ENCODE assay signal across 26 cellular contexts in genomic region chr2:52017836-52018235, GRCh38.
A peak's percentile ranks its signal among the peaks of the same experiment; 100 is the strongest.
DNase-seq lines count a peak whose midpoint lies in the region; ATAC-seq, FAIRE-seq and TF ChIP-seq lines count a peak whose summit lies in the region.
"Had no signal": no experiment of that assay in that cellular context is flagged by ENCODE, and none has a peak within 500 bp of the region (broad histone marks: within the 10 kb centered on the region; RNA-seq: fewer than 3 reads in every experiment).

No MANE protein-coding gene starts in this region.

- H3K79me1 ChIP-seq in trophoblast cell (ENCODE audit: low read length), result no peaks in the 10 kb centered on the region

- no peak overlapping the region for H4K8ac ChIP-seq in trophoblast cell (ENCODE audit: low read depth, low read length)

- no peak for TF ChIP-seq CTCF in hepatocyte (IDR thresholded peaks at IDR 0.05; ENCODE audit: poor library complexity)
- TF ChIP-seq CTCF in pancreas (IDR thresholded peaks at IDR 0.05), result no peak

- no peak overlapping the region for H3K9ac ChIP-seq in trophoblast cell (ENCODE audit: low read length)
- H3K9ac ChIP-seq: BLaER1 treated with 17β-estradiol and CSF1 and Interleukin-3, amounts not matched to agents 10 nM and 100 nM had no signal

- H3K4me2 ChIP-seq in hepatocyte (no peak overlapping the region), trophoblast cell (ENCODE audit: low read length) (no peak overlapping the region)
- H3K4me2 ChIP-seq: A549; BLaER1 treated with 17β-estradiol and CSF1 and Interleukin-3, amounts not matched to agents 10 nM and 100 nM had no signal

- H3K36me3 ChIP-seq in hepatocyte (replicated peaks; ENCODE audit: insufficient read depth, low read depth) (no peaks in the 10 kb centered on the region), trophoblast cell (ENCODE audit: control insufficient read depth in 1 of 2, insufficient read depth in 2 of 2, low read length in 2 of 2) (no peaks in the 10 kb centered on the region), pancreas (no peaks in the 10 kb centered on the region)
- H3K36me3 ChIP-seq: BE2C; BLaER1 treated with 17β-estradiol and CSF1 and Interleukin-3, amounts not matched to agents 10 nM and 100 nM; HAP-1 had no signal

- H3K79me2 ChIP-seq in hepatocyte, result no peaks in the 10 kb centered on the region
- H3K79me2 ChIP-seq in trophoblast cell (ENCODE audit: control insufficient read depth, insufficient read depth, low read length, poor library complexity), result no peaks in the 10 kb centered on the region

- no peak for ATAC-seq in pancreas
- ATAC-seq: A549 had no signal

- H2BK5ac ChIP-seq in trophoblast cell (ENCODE audit: low read depth, low read length, poor library complexity), result no peak overlapping the region

- no peak overlapping the region for H4K91ac ChIP-seq in trophoblast cell (ENCODE audit: low read depth, low read length)

- no peak overlapping the region for H2AK5ac ChIP-seq in trophoblast cell (ENCODE audit: low read length)

- H2BK120ac ChIP-seq in trophoblast cell (ENCODE audit: insufficient read depth, low read length, poor library complexity), result no peak overlapping the region

- intact Hi-C loops in pancreas (cut with DNase I), result no loop called here

- no peak overlapping the region for H3K27ac ChIP-seq in hepatocyte
- no peak overlapping the region for H3K27ac ChIP-seq in trophoblast cell (ENCODE audit: low read depth, low read length)
- H3K27ac ChIP-seq in pancreas, result no peak overlapping the region
- H3K27ac ChIP-seq: A549; BLaER1 treated with 17β-estradiol and CSF1 and Interleukin-3, amounts not matched to agents 10 nM and 100 nM had no signal

- FAIRE-seq in pancreas (lab: Jason Lieb, UNC), result no peak
- FAIRE-seq: A549, D721Med, GM12891, GM18507, H54 had no signal

- H3K9me3 ChIP-seq in hepatocyte (ENCODE audit: low read depth), result no peaks in the 10 kb centered on the region
- peaks cover 2% of the 10 kb centered on the region for H3K9me3 ChIP-seq in trophoblast cell (ENCODE audit: insufficient read depth, low read depth, low read length)
- H3K9me3 ChIP-seq in pancreas, result no peaks in the 10 kb centered on the region
- H3K9me3 ChIP-seq: BE2C, HAP-1 had no signal

- H3K4me1 ChIP-seq in hepatocyte (ENCODE audit: insufficient read depth) (no peaks in the 10 kb centered on the region), trophoblast cell (ENCODE audit: control insufficient read depth in 1 of 2, insufficient read depth in 2 of 2, low read length in 2 of 2) (peaks cover 0 to 5% of the 10 kb centered on the region in 2 experiments), pancreas (no peaks in the 10 kb centered on the region)
- H3K4me1 ChIP-seq: A549; BE2C; BLaER1 treated with 17β-estradiol and CSF1 and Interleukin-3, amounts not matched to agents 10 nM and 100 nM had no signal

- H3K4ac ChIP-seq in trophoblast cell (ENCODE audit: low read depth, low read length), result no peak overlapping the region

- no peaks in the 10 kb centered on the region for H4K20me1 ChIP-seq in hepatocyte (ENCODE audit: insufficient read depth, poor library complexity, severe bottlenecking)
- H4K20me1 ChIP-seq: BLaER1 treated with 17β-estradiol and CSF1 and Interleukin-3, amounts not matched to agents 10 nM and 100 nM had no signal

- H2BK12ac ChIP-seq in trophoblast cell (ENCODE audit: low read length), result no peak overlapping the region

- DNase-seq in NCI-H82 (lab: John Stamatoyannopoulos, UW) (peak; percentile 45), NCI-H82 treated with DMSO at 0.1 percent for 48 hours (lab: John Stamatoyannopoulos, UW; ENCODE audit: unreplicated experiment) (no peak), hepatocyte (ENCODE audit: low spot score) (peak; percentile 23), trophoblast cell (peak; percentile 61 to 68), KBM-7 (no peak), pancreas (no peak)
- no peak for DNase-seq in activated CD4-positive, alpha-beta T cell treated with anti-CD3 and anti-CD28 coated beads for 1 hour
- DNase-seq: 8988T; ACHN; AML-193; CD4-positive, alpha-beta T cell; CD8-positive, alpha-beta memory T cell; DMS 273 treated with DMSO at 0.1 percent for 48 hours; DMS79; EL; GF-D8; GOT3; HFFc6 had no signal

- H3K18ac ChIP-seq in trophoblast cell (ENCODE audit: low read length), result no peak overlapping the region

- no peaks in the 10 kb centered on the region for H3K9me2 ChIP-seq in hepatocyte (replicated peaks; ENCODE audit: insufficient read depth)

- H3K4me3 ChIP-seq in hepatocyte (no peak overlapping the region), trophoblast cell (ENCODE audit: low read depth, low read length) (no peak overlapping the region), pancreas (no peak overlapping the region)
- H3K4me3 ChIP-seq: A549; BLaER1 treated with 17β-estradiol and CSF1 and Interleukin-3, amounts not matched to agents 10 nM and 100 nM; HAP-1 had no signal

- 90% methylated on average over 6 of the region's 6 CpGs for WGBS in hepatocyte (ENCODE audit: low lambda C conversion rate, missing lambda C conversion rate)
- WGBS in trophoblast cell (ENCODE audit: extremely low coverage, insufficient coverage, insufficient read length), result no CpG with 5 or more reads among the region's 6 CpGs
- WGBS in pancreas, 2 donors, result 81 to 87% methylated on average over 6 of the region's 6 CpGs

- no peak overlapping the region for H3K14ac ChIP-seq in trophoblast cell (ENCODE audit: low read length)

- H2AFZ ChIP-seq in hepatocyte (no peak overlapping the region), trophoblast cell (ENCODE audit: insufficient read depth, low read length, poor library complexity) (no peak overlapping the region)

- no peak overlapping the region for H4K12ac ChIP-seq in trophoblast cell (ENCODE audit: low read depth, low read length)

- H3K27me3 ChIP-seq in hepatocyte (no peaks in the 10 kb centered on the region), trophoblast cell (ENCODE audit: insufficient read depth, low read length) (no peaks in the 10 kb centered on the region), pancreas (no peaks in the 10 kb centered on the region)
- H3K27me3 ChIP-seq: BE2C; BLaER1 treated with 17β-estradiol and CSF1 and Interleukin-3, amounts not matched to agents 10 nM and 100 nM had no signal

- H3K23ac ChIP-seq in trophoblast cell (ENCODE audit: low read length), result no peak overlapping the region

- in situ Hi-C loops in KBM-7 (cut with MboI; ENCODE audit: low pct_unique_long_range_greater_than_20kb, low sequenced_read_pairs), result no loop called here

Comparison
In these comparisons a context has a peak if more than half of its experiments do, and no peak if none do; other contexts are left out.
1. DNase-seq: peak in NCI-H82 (single experiment), hepatocyte (single experiment) and trophoblast cell (2 of 2); none in NCI-H82 treated with DMSO at 0.1 percent for 48 hours (single experiment), activated CD4-positive, alpha-beta T cell treated with anti-CD3 and anti-CD28 coated beads for 1 hour (single experiment), KBM-7 (single experiment) and pancreas (0 of 6).